ENCODE assay signal across 10 cellular contexts in the genomic region with DNA sequence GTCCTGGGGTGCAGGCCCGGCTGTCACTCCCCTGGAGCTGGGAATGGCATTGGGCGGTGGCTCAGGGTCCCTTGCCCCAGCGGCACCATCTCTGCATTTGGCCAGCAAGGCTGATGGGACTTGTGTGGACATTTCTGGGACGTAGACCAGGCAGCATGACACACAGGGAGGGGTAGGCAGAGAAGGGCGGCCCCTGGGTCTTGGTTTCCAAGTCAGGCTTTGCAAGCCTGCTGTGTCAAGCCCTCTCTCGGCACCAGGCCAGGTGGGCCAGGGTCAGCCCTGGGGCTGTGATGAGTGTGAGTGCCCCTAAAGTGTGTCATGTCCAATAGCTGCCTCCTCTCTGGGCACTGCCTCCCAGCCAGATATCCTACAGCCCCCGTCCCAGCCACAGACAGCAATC.
A peak's percentile ranks its signal among the peaks of the same experiment; 100 is the strongest.
DNase-seq lines count a peak whose midpoint lies in the region; ATAC-seq and TF ChIP-seq lines count a peak whose summit lies in the region.
"Had no signal": no experiment of that assay in that cellular context is flagged by ENCODE, and none has a peak within 500 bp of the region (broad histone marks: within the 10 kb centered on the region; RNA-seq: fewer than 3 reads in every experiment).

No MANE protein-coding gene starts in this region.

- ATAC-seq in CD4-positive, CD25-positive, alpha-beta regulatory T cell (ENCODE audit: low read depth in 2 of 2), result no peak
- ATAC-seq in GM18520 (IDR thresholded peaks at IDR 0.05; ENCODE audit: unreplicated experiment), result no peak

- H3K36me3 ChIP-seq in CD4-positive, CD25-positive, alpha-beta regulatory T cell (ENCODE audit: control insufficient read depth, insufficient read depth, low read length), result peaks cover 35% of the 10 kb centered on the region
- H3K36me3 ChIP-seq in OCI-LY1 (ENCODE audit: insufficient read depth, low read length), result peaks cover 82% of the 10 kb centered on the region
- no peaks in the 10 kb centered on the region for H3K36me3 ChIP-seq in SK-N-SH (replicated peaks in 1 of 2; ENCODE audit: control insufficient read depth in 1 of 2, insufficient read depth in 2 of 2, low read length in 1 of 2)

- H3K27me3 ChIP-seq in CD4-positive, CD25-positive, alpha-beta regulatory T cell (ENCODE audit: control insufficient read depth, insufficient read depth, low read length), result no peaks in the 10 kb centered on the region
- H3K27me3 ChIP-seq in OCI-LY1 (ENCODE audit: insufficient read depth, low read length), result no peaks in the 10 kb centered on the region
- H3K27me3 ChIP-seq in dorsolateral prefrontal cortex, result no peaks in the 10 kb centered on the region
- H3K27me3 ChIP-seq in SK-N-SH (ENCODE audit: insufficient read depth), result no peaks in the 10 kb centered on the region

- H3K79me2 ChIP-seq in OCI-LY1 (ENCODE audit: insufficient read depth, low read length), result peaks cover 96% of the 10 kb centered on the region
- H3K79me2 ChIP-seq in SK-N-SH (ENCODE audit: insufficient read depth), result peaks cover 96% of the 10 kb centered on the region

- H3K4me3 ChIP-seq in CD4-positive, CD25-positive, alpha-beta regulatory T cell (ENCODE audit: low read depth, low read length), result no peak overlapping the region
- H3K4me3 ChIP-seq in OCI-LY1 (ENCODE audit: low read depth, low read length, poor library complexity, severe bottlenecking) (peak overlapping the region; percentile 49), dorsolateral prefrontal cortex (no peak overlapping the region), SK-N-SH (ENCODE audit: low read depth in 2 of 2, low read length in 1 of 2) (no peak overlapping the region)

- intact Hi-C loops in dorsolateral prefrontal cortex (cut with DNase I), result no loop called here

- no peaks in the 10 kb centered on the region for H3K9me3 ChIP-seq in CD4-positive, CD25-positive, alpha-beta regulatory T cell (ENCODE audit: control insufficient read depth in 2 of 2, low read length in 2 of 2)
- H3K9me3 ChIP-seq in OCI-LY1 (ENCODE audit: low read length), result no peaks in the 10 kb centered on the region
- no peaks in the 10 kb centered on the region for H3K9me3 ChIP-seq in SK-N-SH

- peak overlapping the region; percentile 38 to 84 (median 77) for H3K4me3 Mint-ChIP-seq in CD4-positive, CD25-positive, alpha-beta regulatory T cell
- peak overlapping the region; percentile 41 for H3K4me3 Mint-ChIP-seq in neural crest cell

- no peaks in the 10 kb centered on the region for H3K27me3 Mint-ChIP-seq in CD4-positive, CD25-positive, alpha-beta regulatory T cell
- H3K27me3 Mint-ChIP-seq in neural crest cell (ENCODE audit: low read depth), result no peaks in the 10 kb centered on the region

- H2AFZ ChIP-seq in OCI-LY1 (ENCODE audit: low read length) (no peak overlapping the region), SK-N-SH (ENCODE audit: low read depth) (no peak overlapping the region)

- H3K27ac Mint-ChIP-seq in CD4-positive, CD25-positive, alpha-beta regulatory T cell, result peak overlapping the region in 2 of 3 donors; percentile 31 to 89
- peak overlapping the region; percentile 97 for H3K27ac Mint-ChIP-seq in neural crest cell (ENCODE audit: unreplicated experiment)

- CTCF ChIA-PET in SK-N-SH (lab: Yijun Ruan, JAX), result interaction anchor here (0.7 to 6.6 kb wide), 6 partner anchors 16 to 75 kb away, joined by 3 to 55 read pairs (median 5); no protein-coding TSS in a partner anchor

- H3K27ac ChIP-seq in CD4-positive, CD25-positive, alpha-beta regulatory T cell (ENCODE audit: insufficient read depth, low read length, poor library complexity, severe bottlenecking), result peak overlapping the region; percentile 71
- H3K27ac ChIP-seq in OCI-LY1 (ENCODE audit: low read depth, low read length, poor library complexity, severe bottlenecking) (peak overlapping the region; percentile 99), dorsolateral prefrontal cortex (peak overlapping the region in 40 of 59 donors; percentile 5 to 83 (median 56)), SK-N-SH (ENCODE audit: low read depth in 2 of 2, low read length in 1 of 2) (peak overlapping the region in 1 of 2 experiments; percentile 86; a peak in 2 of 4 replicates)
- H3K27ac ChIP-seq: WERI-Rb-1 had no signal

- H3K4me1 ChIP-seq in CD4-positive, CD25-positive, alpha-beta regulatory T cell (ENCODE audit: control insufficient read depth, insufficient read depth, low read length, poor library complexity, severe bottlenecking), result peaks cover 97% of the 10 kb centered on the region
- H3K4me1 ChIP-seq in OCI-LY1 (ENCODE audit: insufficient read depth, low read length, severe bottlenecking), result peaks cover 95% of the 10 kb centered on the region
- H3K4me1 ChIP-seq in SK-N-SH (ENCODE audit: control insufficient read depth in 1 of 2, insufficient read depth in 2 of 2, low read depth in 1 of 2, low read length in 1 of 2), result peaks cover 77 to 88% of the 10 kb centered on the region in 2 experiments

- no peaks in the 10 kb centered on the region for H3K9me2 ChIP-seq in OCI-LY1 (ENCODE audit: low read depth, low read length)
- H3K9me2 ChIP-seq in SK-N-SH, result no peaks in the 10 kb centered on the region

- H3K9me3 Mint-ChIP-seq in CD4-positive, CD25-positive, alpha-beta regulatory T cell, result no peaks in the 10 kb centered on the region
- H3K9me3 Mint-ChIP-seq in neural crest cell, result no peaks in the 10 kb centered on the region

- peaks cover 29 to 90% (median 65%) of the 10 kb centered on the region in 4 donors for H3K4me1 Mint-ChIP-seq in CD4-positive, CD25-positive, alpha-beta regulatory T cell
- peaks cover 91% of the 10 kb centered on the region for H3K4me1 Mint-ChIP-seq in neural crest cell

- H3F3A ChIP-seq in OCI-LY1 (ENCODE audit: insufficient read depth, low read length) (peaks cover 5% of the 10 kb centered on the region; the same call in 1 of the 2 replicates), SK-N-SH (replicated peaks; ENCODE audit: insufficient read depth) (peaks cover 30% of the 10 kb centered on the region)

- TF ChIP-seq EP300 in SK-N-SH (IDR thresholded peaks at IDR 0.05; ENCODE audit: borderline replicate concordance in 1 of 2, low read depth in 1 of 2, low read length in 1 of 2), result no peak

- POLR2A ChIA-PET in SK-N-SH (lab: Yijun Ruan, JAX), result no interaction called here

- H3K4me2 ChIP-seq in OCI-LY1 (ENCODE audit: low read length), result peak overlapping the region; percentile 76
- no peak overlapping the region for H3K4me2 ChIP-seq in SK-N-SH

- no peak for TF ChIP-seq RAD21 in SK-N-SH (IDR thresholded peaks at IDR 0.05; ENCODE audit: low read length)

- WGBS in SK-N-SH (ENCODE audit: low lambda C conversion rate), result 93% methylated on average over 6 of the region's 7 CpGs

- H3K9ac ChIP-seq in OCI-LY1 (ENCODE audit: low read length), result peak overlapping the region; percentile 76
- H3K9ac ChIP-seq in SK-N-SH, result no peak overlapping the region

- TF ChIP-seq CTCF in OCI-LY1 (IDR thresholded peaks at IDR 0.05; ENCODE audit: low read length) (no peak), dorsolateral prefrontal cortex (IDR thresholded peaks at IDR 0.05 in 54 of 56, conservative IDR thresholded peaks at IDR 0.05 in 2 of 56; ENCODE audit: low read depth in 1 of 56, partially characterized antibody in 56 of 56) (no peak), neural crest cell (conservative IDR thresholded peaks at IDR 0.05) (no peak), SK-N-SH (IDR thresholded peaks at IDR 0.05) (no peak)

- no peaks in the 10 kb centered on the region for H4K20me1 ChIP-seq in OCI-LY1 (ENCODE audit: insufficient read depth, low read length)
- H4K20me1 ChIP-seq in SK-N-SH (ENCODE audit: insufficient read depth), result peaks cover 100% of the 10 kb centered on the region

- H3K36me3 Mint-ChIP-seq in CD4-positive, CD25-positive, alpha-beta regulatory T cell, result peaks cover 25% of the 10 kb centered on the region
- H3K36me3 Mint-ChIP-seq in neural crest cell (ENCODE audit: low read depth), result no peaks in the 10 kb centered on the region

- no peak for DNase-seq in CD4-positive, CD25-positive, alpha-beta regulatory T cell
- DNase-seq in dorsolateral prefrontal cortex (no peak), neural crest cell (ENCODE audit: low read depth, low spot score) (no peak), SK-N-SH (no peak), NCI-H446 treated with DMSO at 0.1 percent for 48 hours (lab: John Stamatoyannopoulos, UW) (no peak), EL (no peak)
- DNase-seq: NCI-H526, WERI-Rb-1 had no signal

TF ChIP-seq in SK-N-SH, 30 proteins besides CTCF, POLR2A, EP300 and RAD21:
- TF ChIP-seq TCF12 (IDR thresholded peaks at IDR 0.05) (no peak), SIN3A (IDR thresholded peaks at IDR 0.05; ENCODE audit: borderline replicate concordance, low read depth, low read length) (no peak), TAF1 (IDR thresholded peaks at IDR 0.05; ENCODE audit: borderline replicate concordance, low read depth, low read length) (no peak), PBX3 (IDR thresholded peaks at IDR 0.05) (no peak), GABPA (IDR thresholded peaks at IDR 0.05; ENCODE audit: low read depth) (no peak), SMC3 (IDR thresholded peaks at IDR 0.05; ENCODE audit: low read depth, low read length) (no peak), MXI1 (IDR thresholded peaks at IDR 0.05; ENCODE audit: low read depth, low read length) (no peak)
TF ChIP-seq in SK-N-SH: peak in this region for 0.
